10 cellular contexts compared by ENCODE assay signal in genomic region chr5:67493676-67494075, GRCh38.
DNase-seq lines count a peak whose midpoint lies in the region; ATAC-seq and TF ChIP-seq lines count a peak whose summit lies in the region.
"Had no signal": no experiment of that assay in that cellular context is flagged by ENCODE, and none has a peak within 500 bp of the region (broad histone marks: within the 10 kb centered on the region; RNA-seq: fewer than 3 reads in every experiment).

No MANE protein-coding gene starts in this region.

- H2AFZ ChIP-seq in neuronal stem cell (ENCODE audit: low read length), result no peak overlapping the region

- H4K8ac ChIP-seq in neuronal stem cell (ENCODE audit: low read depth, low read length), result no peak overlapping the region

- H3K23ac ChIP-seq in neuronal stem cell (ENCODE audit: low read depth, low read length, poor library complexity), result no peak overlapping the region

- H3K27me3 ChIP-seq in NT2/D1 (ENCODE audit: insufficient read depth, insufficient read length) (no peaks in the 10 kb centered on the region), neuronal stem cell (ENCODE audit: control insufficient read depth in 3 of 3, insufficient read depth in 3 of 3, low read depth in 1 of 3, low read length in 3 of 3) (no peaks in the 10 kb centered on the region)
- no peaks in the 10 kb centered on the region for H3K27me3 ChIP-seq in CD8-positive, alpha-beta T cell (ENCODE audit: insufficient read depth, low read length)

- peaks cover 8% of the 10 kb centered on the region for H3K4me1 Mint-ChIP-seq in CD8-positive, alpha-beta T cell (ENCODE audit: low read depth)

- no peak overlapping the region for H3K14ac ChIP-seq in neuronal stem cell (ENCODE audit: low read length)

- no peak overlapping the region for H3K18ac ChIP-seq in neuronal stem cell (ENCODE audit: low read length)

- peak overlapping the region; percentile 14 for H2BK5ac ChIP-seq in neuronal stem cell (ENCODE audit: low read length)

- ATAC-seq in esophagus mucosa, result peak; percentile 68
- ATAC-seq in GM21737 (IDR thresholded peaks at IDR 0.05; ENCODE audit: unreplicated experiment), result no peak
- no peak for ATAC-seq in GM19023 (IDR thresholded peaks at IDR 0.05; ENCODE audit: unreplicated experiment)
- no peak for ATAC-seq in CD8-positive, alpha-beta T cell

- CTCF ChIA-PET in CD8-positive, alpha-beta T cell (lab: Charles Lee), result interaction anchor here (0.8 to 1.6 kb wide), 5 partner anchors 9 to 759 kb away, joined by 3 to 4 read pairs (median 3); no protein-coding TSS in a partner anchor

- H3K36me3 Mint-ChIP-seq in CD8-positive, alpha-beta T cell, result no peaks in the 10 kb centered on the region
- H3K36me3 Mint-ChIP-seq: CD4-positive, alpha-beta memory T cell had no signal

- H2BK15ac ChIP-seq in neuronal stem cell (ENCODE audit: low read length), result no peak overlapping the region

- H3K79me1 ChIP-seq in neuronal stem cell (ENCODE audit: low read depth, low read length), result no peaks in the 10 kb centered on the region

- no CpG with 5 or more reads among the region's 2 CpGs for WGBS in neuronal stem cell (ENCODE audit: extremely low coverage in 2 of 2, insufficient read length in 2 of 2, insufficient replicate concordance in 1 of 2), 2 donors

- H3K27ac Mint-ChIP-seq in CD8-positive, alpha-beta T cell, result no peak overlapping the region
- H3K27ac Mint-ChIP-seq: T-helper 1 cell treated with Interleukin-12 subunit alpha and Interleukin-12 subunit beta and Interleukin-4 antibody, amounts not matched to agents 30 μg/mL and 1 μg/mL, for 36 hours had no signal

- no peak overlapping the region for H3K4me2 ChIP-seq in neuronal stem cell (ENCODE audit: insufficient read depth, low read length, poor library complexity, severe bottlenecking)

- H2BK12ac ChIP-seq in neuronal stem cell (ENCODE audit: low read length), result no peak overlapping the region

- no peak overlapping the region for H3K4ac ChIP-seq in neuronal stem cell (ENCODE audit: low read length)

- POLR2A ChIA-PET in CD8-positive, alpha-beta T cell (lab: Charles Lee), result interaction anchor here (0.9 kb wide), 1 partner anchor 443 kb away, joined by 3 read pairs; no protein-coding TSS in a partner anchor

- H3K27me3 Mint-ChIP-seq in CD8-positive, alpha-beta T cell (ENCODE audit: low read depth), result no peaks in the 10 kb centered on the region
- H3K27me3 Mint-ChIP-seq: CD4-positive, alpha-beta memory T cell had no signal

- H3K4me3 ChIP-seq in NT2/D1 (ENCODE audit: insufficient read length, low read depth), result no peak overlapping the region
- no peak overlapping the region for H3K4me3 ChIP-seq in neuronal stem cell (ENCODE audit: low read length in 2 of 2)
- H3K4me3 ChIP-seq in CD8-positive, alpha-beta T cell (ENCODE audit: low read depth, low read length), result no peak overlapping the region

- H3K27ac ChIP-seq in neuronal stem cell (replicated peaks; ENCODE audit: low read length), result no peak overlapping the region
- no peak overlapping the region for H3K27ac ChIP-seq in CD8-positive, alpha-beta T cell (ENCODE audit: low read depth, low read length)

- no peak overlapping the region for H3K9ac ChIP-seq in NT2/D1 (ENCODE audit: insufficient read length, low read depth)
- H3K9ac ChIP-seq in neuronal stem cell (ENCODE audit: low read depth, low read length, poor library complexity), result no peak overlapping the region

- H3K4me3 Mint-ChIP-seq in CD8-positive, alpha-beta T cell, result no peak overlapping the region
- H3K4me3 Mint-ChIP-seq: CD4-positive, alpha-beta memory T cell; T-helper 1 cell treated with Interleukin-12 subunit alpha and Interleukin-12 subunit beta and Interleukin-4 antibody, amounts not matched to agents 30 μg/mL and 1 μg/mL, for 36 hours had no signal

- H3K4me1 ChIP-seq in NT2/D1 (ENCODE audit: insufficient read depth, insufficient read length), result no peaks in the 10 kb centered on the region
- no peaks in the 10 kb centered on the region for H3K4me1 ChIP-seq in neuronal stem cell (ENCODE audit: control insufficient read depth in 2 of 2, insufficient read depth in 1 of 2, low read depth in 1 of 2, low read length in 2 of 2)
- no peaks in the 10 kb centered on the region for H3K4me1 ChIP-seq in CD8-positive, alpha-beta T cell (ENCODE audit: insufficient read depth, low read length)

- H2AK5ac ChIP-seq in neuronal stem cell (ENCODE audit: low read depth, low read length), result no peak overlapping the region

- H2BK120ac ChIP-seq in neuronal stem cell (ENCODE audit: low read depth, low read length), result no peak overlapping the region

- DNase-seq in activated CD4-positive, alpha-beta T cell treated with anti-CD3 and anti-CD28 coated beads for 48 hours, result peak; percentile 6
- DNase-seq in activated CD4-positive, alpha-beta T cell treated with anti-CD3 and anti-CD28 coated beads, Interleukin-2, amount 50 U/mL, for 4 hours, result no peak
- peak; percentile 1 for DNase-seq in NT2/D1 (ENCODE audit: low read depth, low spot score)
- DNase-seq in neuronal stem cell (ENCODE audit: low spot score), result no peak
- DNase-seq in CD8-positive, alpha-beta T cell, result no peak

- H3K9me3 Mint-ChIP-seq in CD8-positive, alpha-beta T cell, result no peaks in the 10 kb centered on the region
- H3K9me3 Mint-ChIP-seq: CD4-positive, alpha-beta memory T cell; T-helper 1 cell treated with Interleukin-12 subunit alpha and Interleukin-12 subunit beta and Interleukin-4 antibody, amounts not matched to agents 30 μg/mL and 1 μg/mL, for 36 hours had no signal

- H3K36me3 ChIP-seq in NT2/D1 (ENCODE audit: insufficient read depth, insufficient read length, low read length), result no peaks in the 10 kb centered on the region
- no peaks in the 10 kb centered on the region for H3K36me3 ChIP-seq in neuronal stem cell (replicated peaks in 1 of 2; ENCODE audit: control insufficient read depth in 2 of 2, insufficient read depth in 2 of 2, low read length in 2 of 2)
- no peaks in the 10 kb centered on the region for H3K36me3 ChIP-seq in CD8-positive, alpha-beta T cell (ENCODE audit: insufficient read depth, low read length)

- TF ChIP-seq CTCF in CD8-positive, alpha-beta T cell (IDR thresholded peaks at IDR 0.05), result no peak

- no peak overlapping the region for H4K91ac ChIP-seq in neuronal stem cell (ENCODE audit: low read depth, low read length, poor library complexity)

- intact Hi-C loops in CD8-positive, alpha-beta T cell (cut with DNase I, micrococcal nuclease), result loop anchor here (2.0 to 10.0 kb wide), 2 partner anchors 759 to 761 kb away; no protein-coding TSS in a partner anchor

- H3K9me3 ChIP-seq in NT2/D1 (ENCODE audit: insufficient read depth, low read length) (no peaks in the 10 kb centered on the region), neuronal stem cell (replicated peaks in 1 of 2; ENCODE audit: control insufficient read depth in 2 of 2, insufficient read depth in 1 of 2, low read depth in 1 of 2, low read length in 2 of 2) (no peaks in the 10 kb centered on the region)
- H3K9me3 ChIP-seq in CD8-positive, alpha-beta T cell (ENCODE audit: low read length), result no peaks in the 10 kb centered on the region

Comparison
In these comparisons a context has a peak if more than half of its experiments do, and no peak if none do; other contexts are left out.
1. DNase-seq: peak in activated CD4-positive, alpha-beta T cell treated with anti-CD3 and anti-CD28 coated beads for 48 hours (single experiment) and NT2/D1 (single experiment); none in activated CD4-positive, alpha-beta T cell treated with anti-CD3 and anti-CD28 coated beads, Interleukin-2, amount 50 U/mL, for 4 hours (0 of 2), neuronal stem cell (single experiment) and CD8-positive, alpha-beta T cell (0 of 7).